Comparison of ENCODE assay signal across 23 cellular contexts in genomic region chr15:76465728-76466127, GRCh38.
DNase-seq lines count a peak whose midpoint lies in the region; ATAC-seq, FAIRE-seq and TF ChIP-seq lines count a peak whose summit lies in the region.
"Had no signal": no experiment of that assay in that cellular context is flagged by ENCODE, and none has a peak within 500 bp of the region (broad histone marks: within the 10 kb centered on the region; RNA-seq: fewer than 3 reads in every experiment).

No MANE protein-coding gene starts in this region.

- no peak overlapping the region for H3K14ac ChIP-seq in trophoblast cell (ENCODE audit: low read length)

- H3K9me3 ChIP-seq in HEK293 (ENCODE audit: control insufficient read depth, insufficient read depth, low read depth, low read length) (no peaks in the 10 kb centered on the region; the same call in 1 of the 2 replicates), K562 (replicated peaks; ENCODE audit: control insufficient read depth, insufficient read depth, low read depth, low read length) (no peaks in the 10 kb centered on the region), trophoblast cell (ENCODE audit: insufficient read depth, low read depth, low read length) (no peaks in the 10 kb centered on the region), MG63 (peaks cover 12% of the 10 kb centered on the region)

- H3K4me2 ChIP-seq in K562 (ENCODE audit: insufficient read depth, low read length) (no peak overlapping the region), trophoblast cell (ENCODE audit: low read length) (no peak overlapping the region)
- H3K4me2 ChIP-seq: BLaER1 had no signal

- CTCF ChIA-PET in HEK293 (lab: Yijun Ruan, JAX), result no interaction called here
- CTCF ChIA-PET in K562 (lab: Yijun Ruan, JAX; ENCODE audit: low intra/inter-chr PET ratio), result no interaction called here

- H3K79me2 ChIP-seq in K562 (ENCODE audit: control insufficient read depth, insufficient read depth, low read length), result no peaks in the 10 kb centered on the region
- no peaks in the 10 kb centered on the region for H3K79me2 ChIP-seq in trophoblast cell (ENCODE audit: control insufficient read depth, insufficient read depth, low read length, poor library complexity)

- H3K23ac ChIP-seq in trophoblast cell (ENCODE audit: low read length), result no peak overlapping the region

- H3K9ac ChIP-seq in K562 (ENCODE audit: insufficient read depth in 1 of 2, low read depth in 2 of 2, low read length in 2 of 2) (no peak overlapping the region), trophoblast cell (ENCODE audit: low read length) (no peak overlapping the region)
- H3K9ac ChIP-seq: BLaER1 had no signal

- no peak for DNase-seq in K562 (ENCODE audit: extremely low read depth in 1 of 4, low spot score in 3 of 4)
- DNase-seq in caudate nucleus (lab: John Stamatoyannopoulos, UW), result no peak
- DNase-seq in trophoblast cell, result no peak
- DNase-seq in MG63, result no peak
- DNase-seq: 8988T; ACHN; BE2C; C1 segment of cervical spinal cord; CD4-positive, alpha-beta memory T cell; CD4-positive, CD25-positive, alpha-beta regulatory T cell; CD8-positive, alpha-beta memory T cell; COR-L47; DMS 273 treated with DMSO at 0.1 percent for 48 hours; DMS153; DMS53; DMS79; DND-41; EL; GDM1 had no signal

- H2AFZ ChIP-seq in K562 (ENCODE audit: low read depth, low read length) (no peak overlapping the region), trophoblast cell (ENCODE audit: insufficient read depth, low read length, poor library complexity) (no peak overlapping the region)

- 0% methylated on average over 1 of the region's 1 CpG for WGBS in K562 (ENCODE audit: insufficient coverage, low coverage, missing lambda C conversion rate)
- no CpG with 5 or more reads among the region's 1 CpG for WGBS in trophoblast cell (ENCODE audit: extremely low coverage, insufficient coverage, insufficient read length)

- no peak for TF ChIP-seq RAD21 in K562 (CRISPR knock-in tag; conservative IDR thresholded peaks at IDR 0.05 in 1 of 2, IDR thresholded peaks at IDR 0.05 in 1 of 2)

- no peak overlapping the region for H4K8ac ChIP-seq in trophoblast cell (ENCODE audit: low read depth, low read length)

- no peak overlapping the region for H3K4me3 ChIP-seq in HEK293 (ENCODE audit: low read depth, low read length)
- no peak overlapping the region for H3K4me3 ChIP-seq in K562
- H3K4me3 ChIP-seq in trophoblast cell (ENCODE audit: low read depth, low read length), result no peak overlapping the region
- H3K4me3 ChIP-seq in MG63, result no peak overlapping the region
- H3K4me3 ChIP-seq: BLaER1 had no signal

- H4K12ac ChIP-seq in trophoblast cell (ENCODE audit: low read depth, low read length), result no peak overlapping the region

- FAIRE-seq in K562 (lab: Jason Lieb, UNC), result no peak
- FAIRE-seq: A204.1, GM12891 had no signal

- no TSS peak for BruUV-seq in K562 (replicated peaks; lab: Mats Ljungman, UMichigan)

- H3K27me3 ChIP-seq in K562 (ENCODE audit: control insufficient read depth in 2 of 2, insufficient read depth in 2 of 2, low read length in 2 of 2) (no peaks in the 10 kb centered on the region), trophoblast cell (ENCODE audit: insufficient read depth, low read length) (no peaks in the 10 kb centered on the region), MG63 (no peaks in the 10 kb centered on the region; the same call in 1 of the 2 replicates)
- H3K27me3 ChIP-seq: BE2C, BLaER1 had no signal

- H3K4me1 ChIP-seq in HEK293 (ENCODE audit: control insufficient read depth, insufficient read depth, low read length), result no peaks in the 10 kb centered on the region
- H3K4me1 ChIP-seq in K562 (replicated peaks in 1 of 2; ENCODE audit: control insufficient read depth in 2 of 2, insufficient read depth in 2 of 2, low read length in 2 of 2), result no peaks in the 10 kb centered on the region
- H3K4me1 ChIP-seq in trophoblast cell (ENCODE audit: control insufficient read depth in 1 of 2, insufficient read depth in 2 of 2, low read length in 2 of 2), result no peaks in the 10 kb centered on the region
- H3K4me1 ChIP-seq: BE2C, BLaER1 had no signal

- H3K27ac ChIP-seq in HEK293 (ENCODE audit: extremely low read depth, low read depth, low read length), result no peak overlapping the region
- H3K27ac ChIP-seq in K562 (ENCODE audit: extremely low read depth, low read depth, low read length), result no peak overlapping the region
- no peak overlapping the region for H3K27ac ChIP-seq in caudate nucleus (ENCODE audit: low read depth, low read length)
- no peak overlapping the region for H3K27ac ChIP-seq in trophoblast cell (ENCODE audit: low read depth, low read length)
- H3K27ac ChIP-seq: BLaER1 had no signal

- no peaks in the 10 kb centered on the region for H3K79me1 ChIP-seq in trophoblast cell (ENCODE audit: low read length)

- H3K4ac ChIP-seq in trophoblast cell (ENCODE audit: low read depth, low read length), result no peak overlapping the region

- intact Hi-C loops in K562 (cut with micrococcal nuclease), result no loop called here

- no peak for TF ChIP-seq EP300 in K562 (IDR thresholded peaks at IDR 0.05; ENCODE audit: low read length)

- no peak overlapping the region for H4K91ac ChIP-seq in trophoblast cell (ENCODE audit: low read depth, low read length)

- no peak overlapping the region for H2BK5ac ChIP-seq in trophoblast cell (ENCODE audit: low read depth, low read length, poor library complexity)

- no peak overlapping the region for H2BK12ac ChIP-seq in trophoblast cell (ENCODE audit: low read length)

- TF ChIP-seq CTCF in HEK293 (tag by site-specific recombination; IDR thresholded peaks at IDR 0.05) (no peak), K562 (IDR thresholded peaks at IDR 0.05 in 2 of 3, conservative IDR thresholded peaks at IDR 0.05 in 1 of 3; ENCODE audit: insufficient read depth in 2 of 3, low read depth in 1 of 3, low read length in 3 of 3) (no peak)

- no peaks in the 10 kb centered on the region; a peak in 1 of 3 replicates for H3K36me3 ChIP-seq in HEK293 (ENCODE audit: control insufficient read depth in 2 of 2, insufficient read depth in 1 of 2, low read length in 2 of 2)
- no peaks in the 10 kb centered on the region for H3K36me3 ChIP-seq in K562 (ENCODE audit: control insufficient read depth, insufficient read depth, low read length)
- H3K36me3 ChIP-seq in trophoblast cell (ENCODE audit: control insufficient read depth in 1 of 2, insufficient read depth in 2 of 2, low read length in 2 of 2), result no peaks in the 10 kb centered on the region
- H3K36me3 ChIP-seq in MG63, result no peaks in the 10 kb centered on the region
- H3K36me3 ChIP-seq: BE2C, BLaER1 had no signal

- in situ Hi-C loops in K562 (cut with MboI), result no loop called here

- H3K18ac ChIP-seq in trophoblast cell (ENCODE audit: low read length), result no peak overlapping the region

- H2AK5ac ChIP-seq in trophoblast cell (ENCODE audit: low read length), result no peak overlapping the region

- no peaks in the 10 kb centered on the region for H3K9me1 ChIP-seq in K562 (ENCODE audit: control insufficient read depth, insufficient read depth, low read length)

- POLR2A ChIA-PET in HEK293 (lab: Yijun Ruan, JAX), result no interaction called here
- POLR2A ChIA-PET in K562 (lab: Yijun Ruan, JAX), result no interaction called here

- no peak overlapping the region for H2BK120ac ChIP-seq in trophoblast cell (ENCODE audit: insufficient read depth, low read length, poor library complexity)

- TF ChIP-seq POLR2A in K562 (conservative IDR thresholded peaks at IDR 0.05), result no peak

- no peaks in the 10 kb centered on the region for H4K20me1 ChIP-seq in K562 (replicated peaks; ENCODE audit: control insufficient read depth, insufficient read depth, low read length)
- H4K20me1 ChIP-seq: BLaER1 had no signal

- no peak for ATAC-seq in K562

TF ChIP-seq in HEK293, 187 proteins besides CTCF, POLR2A, EP300 and RAD21:
- TF ChIP-seq ZIC2 (tag by site-specific recombination; IDR thresholded peaks at IDR 0.05), result no peak
- no peak for TF ChIP-seq ZNF843 (tag by site-specific recombination; IDR thresholded peaks at IDR 0.05)
- TF ChIP-seq SETDB1 (IDR thresholded peaks at IDR 0.05; ENCODE audit: insufficient read length, low read length), result peak; percentile 64
- TF ChIP-seq ZNF747 (tag by site-specific recombination; IDR thresholded peaks at IDR 0.05), result no peak
- peak; percentile 99 for TF ChIP-seq ZNF791 (tag by site-specific recombination; IDR thresholded peaks at IDR 0.05)
- peak; percentile 54; the same call in 1 of the 2 replicates for TF ChIP-seq TRIM28 (IDR thresholded peaks at IDR 0.05; ENCODE audit: borderline replicate concordance, low read length)
- TF ChIP-seq ZNF654 (tag by site-specific recombination; IDR thresholded peaks at IDR 0.05; ENCODE audit: low read depth), result no peak

TF ChIP-seq in K562, 482 proteins besides CTCF, POLR2A, EP300 and RAD21:
- no peak for TF ChIP-seq ZNF75A (CRISPR knock-in tag; IDR thresholded peaks at IDR 0.05)
- no peak for TF ChIP-seq KLF16 (IDR thresholded peaks at IDR 0.05)
- TF ChIP-seq, protein P1, sequence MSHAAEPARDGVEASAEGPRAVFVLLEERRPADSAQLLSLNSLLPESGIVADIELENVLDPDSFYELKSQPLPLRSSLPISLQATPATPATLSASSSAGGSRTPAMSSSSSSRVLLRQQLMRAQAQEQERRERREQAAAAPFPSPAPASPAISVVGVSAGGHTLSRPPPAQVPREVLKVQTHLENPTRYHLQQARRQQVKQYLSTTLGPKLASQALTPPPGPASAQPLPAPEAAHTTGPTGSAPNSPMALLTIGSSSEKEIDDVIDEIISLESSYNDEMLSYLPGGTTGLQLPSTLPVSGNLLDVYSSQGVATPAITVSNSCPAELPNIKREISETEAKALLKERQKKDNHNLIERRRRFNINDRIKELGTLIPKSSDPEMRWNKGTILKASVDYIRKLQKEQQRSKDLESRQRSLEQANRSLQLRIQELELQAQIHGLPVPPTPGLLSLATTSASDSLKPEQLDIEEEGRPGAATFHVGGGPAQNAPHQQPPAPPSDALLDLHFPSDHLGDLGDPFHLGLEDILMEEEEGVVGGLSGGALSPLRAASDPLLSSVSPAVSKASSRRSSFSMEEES (CRISPR knock-in tag; IDR thresholded peaks at IDR 0.05), result no peak
- TF ChIP-seq NFRKB (IDR thresholded peaks at IDR 0.05; ENCODE audit: low read depth), result no peak
- TF ChIP-seq SMAD1 (IDR thresholded peaks at IDR 0.05; ENCODE audit: low read depth, low read length, partially characterized antibody), result no peak
- 0 out of 2 replicates have a peak, but pooled peaks have one; percentile 41 for TF ChIP-seq TRIM28 (IDR thresholded peaks at IDR 0.05)
- TF ChIP-seq SETDB1 (IDR thresholded peaks at IDR 0.05; ENCODE audit: low read length), result no peak

Comparison
In these comparisons a context has a peak if more than half of its experiments do, and no peak if none do; other contexts are left out.
1. Of the 44 proteins assayed by ChIP-seq in both K562 and HEK293: peak only in K562: none; only in HEK293: SETDB1; in both: TRIM28; in neither: 42.